ENCODE assay signal across 7 cellular contexts in genomic region chr16:84088695-84089395, GRCh38. TPM values are rescaled to one million over a fixed set of nuclear protein-coding genes. Genes with fewer than 3 reads are reported as not detected.
DNase-seq lines count a peak whose midpoint lies in the region; ATAC-seq and TF ChIP-seq lines count a peak whose summit lies in the region.

No MANE protein-coding gene starts in this region.

- TF ChIP-seq CTCF in brain (conservative IDR thresholded peaks at IDR 0.05): no peak

- POLR2A ChIA-PET in T-cell (lab: Charles Lee): no interaction called here

- H3K27me3 Mint-ChIP-seq in T-cell: no peaks in the 10 kb centered on the region
- peaks cover 4% of the 10 kb centered on the region for H3K27me3 Mint-ChIP-seq in brain

- ATAC-seq in GM19043 (IDR thresholded peaks at IDR 0.05; ENCODE audit: low read depth, unreplicated experiment): peak; percentile 77
- ATAC-seq in HG03025 (IDR thresholded peaks at IDR 0.05; ENCODE audit: low FRiP score, unreplicated experiment): peak; percentile 70
- ATAC-seq in T-cell (replicated peaks in 1 of 4): peak in 3 of 4 experiments; percentile 57 to 77 (median 64)

- H3K4me3 Mint-ChIP-seq in T-cell (peak overlapping the region in 1 of 3 donors; percentile 61), brain (peak overlapping the region in 1 of 5 experiments; percentile 37)

- H3K36me3 Mint-ChIP-seq in T-cell (peaks cover 56% of the 10 kb centered on the region), brain (peaks cover 61% of the 10 kb centered on the region)

- no peaks in the 10 kb centered on the region for H3K9me3 Mint-ChIP-seq in T-cell
- no peaks in the 10 kb centered on the region for H3K9me3 Mint-ChIP-seq in brain

- DNase-seq in T-cell (peak in 33 of 34 experiments; percentile 10 to 65 (median 40)), NCI-H82 (lab: John Stamatoyannopoulos, UW) (no peak), SW480 (ENCODE audit: low spot score) (no peak)
- DNase-seq in stimulated activated CD4-positive, alpha-beta T cell treated with anti-CD3 and anti-CD28 coated beads, Interleukin-1b, Interleukin-23, amount 100 ng/mL, for 48 hours: peak; percentile 71

- peak overlapping the region; percentile 17 to 80 for H3K27ac Mint-ChIP-seq in T-cell
- H3K27ac Mint-ChIP-seq in brain: peak overlapping the region in 4 of 5 experiments; percentile 19 to 43 (median 22)

- CTCF ChIA-PET in T-cell (lab: Charles Lee): interaction anchor here (0.7 to 8.0 kb wide), 4 partner anchors 8 to 98 kb away, joined by 3 to 67 read pairs (median 3); partner anchors contain the start of genes MBTPS1 (in 1 of the 2) and TAF1C (in 1 of the 2)

- H3K4me1 Mint-ChIP-seq in T-cell: peaks cover 39 to 52% (median 47%) of the 10 kb centered on the region in 3 donors
- H3K4me1 Mint-ChIP-seq in brain: no peaks in the 10 kb centered on the region

RNA-seq across cellular contexts. Expression of gene MBTPS1, which starts 27.9 kb away (rescaled TPM):
- 100 to 1,000 TPM; 122 to 142 (median 131) TPM for total RNA-seq in T-cell
- polyA plus RNA-seq in brain (ENCODE audit: insufficient read depth, low read depth, low replicate concordance): 71.6 TPM

RNA-seq across cellular contexts. Expression of gene SLC38A8, which starts 46.2 kb away (rescaled TPM):
- total RNA-seq in T-cell: not detected
- polyA plus RNA-seq in brain (ENCODE audit: insufficient read depth, low read depth, low replicate concordance): 4.1 TPM

RNA-seq across cellular contexts. Expression of gene HSDL1, which starts 56.1 kb away (rescaled TPM):
- total RNA-seq in T-cell: 10 to 100 TPM; 11.9 to 23.5 (median 20.4) TPM
- polyA plus RNA-seq in brain (ENCODE audit: insufficient read depth, low read depth, low replicate concordance): 30.0 TPM

RNA-seq across cellular contexts. Expression of gene DNAAF1, which starts 56.3 kb away (rescaled TPM):
- total RNA-seq in T-cell: under 1 TPM in 2 of 5 donors, not detected in 3; 0.16 to 0.32 TPM
- polyA plus RNA-seq in brain (ENCODE audit: insufficient read depth, low read depth, low replicate concordance): 0.53 TPM

Comparison
In these comparisons a context has a peak if more than half of its experiments do, and no peak if none do; other contexts are left out.
1. DNase-seq: peak in T-cell (33 of 34) and stimulated activated CD4-positive, alpha-beta T cell treated with anti-CD3 and anti-CD28 coated beads, Interleukin-1b, Interleukin-23, amount 100 ng/mL, for 48 hours (single experiment); none in NCI-H82 (single experiment) and SW480 (single experiment).
2. Peak in every context shown above with its lines, with median percentiles within 50 percentile points of each other: ATAC-seq.